In genomic region chr3:56336023-56336422, GRCh38 we compare ENCODE assay signal across 8 cellular contexts.
"Had no signal": no experiment of that assay in that cellular context is flagged by ENCODE, and none has a peak within 500 bp of the region (broad histone marks: within the 10 kb centered on the region; RNA-seq: fewer than 3 reads in every experiment).

No MANE protein-coding gene starts in this region.

- FAIRE-seq: G401.6, GM12878, GM12891, GM12892, GM18507, GM19239 had no signal

- ATAC-seq: GM12878 had no signal

- H3K4me3 ChIP-seq: GM12878 had no signal

- DNase-seq: GDM1, GF-D8 had no signal
